1 cellular context compared by ENCODE assay signal in genomic region chr16:67446968-67447507, GRCh38.
TF ChIP-seq lines count a peak whose summit lies in the region.

No MANE protein-coding gene starts in this region.

TF ChIP-seq in HepG2, 621 proteins besides CTCF, POLR2A, EP300 and RAD21 (continues in another document):
- TF ChIP-seq SMYD3 (CRISPR knock-in tag; IDR thresholded peaks at IDR 0.05): no peak
- no peak for TF ChIP-seq SIX1 (CRISPR knock-in tag; IDR thresholded peaks at IDR 0.05; ENCODE audit: borderline replicate concordance)
- no peak for TF ChIP-seq TFAP4 (IDR thresholded peaks at IDR 0.05; ENCODE audit: borderline replicate concordance, low read depth)
- no peak for TF ChIP-seq ZBTB37 (CRISPR knock-in tag; IDR thresholded peaks at IDR 0.05)
- TF ChIP-seq HDAC1 (CRISPR knock-in tag; IDR thresholded peaks at IDR 0.05): 0 out of 2 replicates have a peak, but pooled peaks have one; percentile 7
- no peak for TF ChIP-seq MLLT10 (CRISPR knock-in tag; IDR thresholded peaks at IDR 0.05)
- no peak for TF ChIP-seq BRF2 (CRISPR knock-in tag; IDR thresholded peaks at IDR 0.05)
- TF ChIP-seq ELF1 (CRISPR knock-in tag; IDR thresholded peaks at IDR 0.05): no peak
- no peak for TF ChIP-seq ZBTB49 (CRISPR knock-in tag; IDR thresholded peaks at IDR 0.05; ENCODE audit: borderline replicate concordance)
- no peak for TF ChIP-seq ZNF564 (CRISPR knock-in tag; IDR thresholded peaks at IDR 0.05)
- no peak for TF ChIP-seq ZNF773 (CRISPR knock-in tag; IDR thresholded peaks at IDR 0.05; ENCODE audit: borderline replicate concordance)
- TF ChIP-seq ZBTB7A (CRISPR knock-in tag; IDR thresholded peaks at IDR 0.05): no peak
- no peak for TF ChIP-seq ZBTB4 (CRISPR knock-in tag; IDR thresholded peaks at IDR 0.05; ENCODE audit: borderline replicate concordance)
- no peak for TF ChIP-seq ZNF224 (CRISPR knock-in tag; IDR thresholded peaks at IDR 0.05)
- TF ChIP-seq AKAP8 (CRISPR knock-in tag; IDR thresholded peaks at IDR 0.05): no peak
- no peak for TF ChIP-seq ZNF432 (CRISPR knock-in tag; IDR thresholded peaks at IDR 0.05; ENCODE audit: borderline replicate concordance)
- TF ChIP-seq TBL1XR1 (IDR thresholded peaks at IDR 0.05; ENCODE audit: borderline replicate concordance, low read length, partially characterized antibody): no peak
- TF ChIP-seq ATAD3A (CRISPR knock-in tag; IDR thresholded peaks at IDR 0.05): no peak
- TF ChIP-seq GTF3A (CRISPR knock-in tag; conservative IDR thresholded peaks at IDR 0.05): 0 out of 2 replicates have a peak, but pooled peaks have one; percentile 45
- TF ChIP-seq HNRNPH1 (optimal IDR thresholded peaks at IDR 0.05; ENCODE audit: low read depth, low read length): peak; percentile 5
- TF ChIP-seq ZNF570 (CRISPR knock-in tag; IDR thresholded peaks at IDR 0.05; ENCODE audit: borderline replicate concordance): no peak
- TF ChIP-seq DMTF1 (CRISPR knock-in tag; IDR thresholded peaks at IDR 0.05): no peak
- no peak for TF ChIP-seq GABPB1 (CRISPR knock-in tag; IDR thresholded peaks at IDR 0.05)
- no peak for TF ChIP-seq CBX2 (IDR thresholded peaks at IDR 0.05; ENCODE audit: low read depth, low read length)
- no peak for TF ChIP-seq CBX2 (CRISPR knock-in tag; IDR thresholded peaks at IDR 0.05; ENCODE audit: low read depth)
- no peak for TF ChIP-seq NCOA5 (CRISPR knock-in tag; IDR thresholded peaks at IDR 0.05)
- TF ChIP-seq PRDM4 (CRISPR knock-in tag; IDR thresholded peaks at IDR 0.05; ENCODE audit: borderline replicate concordance): no peak
- TF ChIP-seq ZNF563 (CRISPR knock-in tag; IDR thresholded peaks at IDR 0.05): no peak
- no peak for TF ChIP-seq ZBTB7B (CRISPR knock-in tag; IDR thresholded peaks at IDR 0.05)
- TF ChIP-seq RARA (CRISPR knock-in tag; IDR thresholded peaks at IDR 0.05): no peak
- no peak for TF ChIP-seq THAP8 (CRISPR knock-in tag; IDR thresholded peaks at IDR 0.05; ENCODE audit: borderline replicate concordance)
- TF ChIP-seq MTF1 (CRISPR knock-in tag; IDR thresholded peaks at IDR 0.05): no peak
- no peak for TF ChIP-seq GMEB2 (CRISPR knock-in tag; IDR thresholded peaks at IDR 0.05; ENCODE audit: low read depth)
- no peak for TF ChIP-seq HNF1B (CRISPR knock-in tag; IDR thresholded peaks at IDR 0.05)
- 0 out of 2 replicates have a peak, but pooled peaks have one; percentile 11 for TF ChIP-seq ZFP91 (CRISPR knock-in tag; IDR thresholded peaks at IDR 0.05; ENCODE audit: borderline replicate concordance)
- TF ChIP-seq SPEN (CRISPR knock-in tag; IDR thresholded peaks at IDR 0.05; ENCODE audit: low read depth): 0 out of 2 replicates have a peak, but pooled peaks have one; percentile 13
- no peak for TF ChIP-seq PCBP2 (optimal IDR thresholded peaks at IDR 0.05; ENCODE audit: low read depth, low read length, poor library complexity, severe bottlenecking)
- no peak for TF ChIP-seq YY1 (IDR thresholded peaks at IDR 0.05; ENCODE audit: insufficient read depth, insufficient replicate concordance, low read depth, low read length)
- no peak for TF ChIP-seq TEAD2 (CRISPR knock-in tag; IDR thresholded peaks at IDR 0.05)
